Comparison of ENCODE assay signal across 17 cellular contexts in genomic region chr14:55800443-55800842, GRCh38.
"Had no signal": no experiment of that assay in that cellular context is flagged by ENCODE, and none has a peak within 500 bp of the region (broad histone marks: within the 10 kb centered on the region; RNA-seq: fewer than 3 reads in every experiment).

No MANE protein-coding gene starts in this region.

- H3K9me3 ChIP-seq: spleen had no signal

- H3K4me3 ChIP-seq: cardiac muscle cell, lung, spleen had no signal

- H3K9me3 Mint-ChIP-seq: dendritic cell treated with granulocyte-macrophage colony-stimulating factor and Interleukin-4, amounts not matched to agents 40 ng/mL and 50 ng/mL, for 4 days had no signal

- H3K27ac Mint-ChIP-seq: activated CD4-positive, alpha-beta T cell treated with anti-CD3 and anti-CD28 coated beads, Interleukin-2, amount 10 ng/mL, durations not matched to agents 7 days and 5 days; activated naive CD8-positive, alpha-beta T cell treated with anti-CD3 and anti-CD28 coated beads, Interleukin-2, amount 10 ng/mL, durations not matched to agents 7 days and 5 days; dendritic cell treated with granulocyte-macrophage colony-stimulating factor and Interleukin-4, amounts not matched to agents 40 ng/mL and 50 ng/mL, for 4 days; nephron progenitor cell; stimulated activated naive B cell treated with anti-CD40 and anti-IgM and Interleukin-4, amounts not matched to agents 10 μg/mL and 1 μg/mL and 100 μg/mL, for 72 hours; T-helper 2 cell treated with Interferon-gamma antibody and Interleukin-4, amounts not matched to agents 5 μg/mL and 100 μg/mL, for 36 hours had no signal

- FAIRE-seq: endothelial cell of umbilical vein had no signal

- H3K27ac ChIP-seq: cardiac muscle cell had no signal

- DNase-seq: activated CD4-positive, alpha-beta T cell treated with anti-CD3 and anti-CD28 coated beads, Interleukin-2, amount 10 ng/mL, durations not matched to agents 7 days and 5 days; activated naive CD4-positive, alpha-beta T cell; activated naive CD8-positive, alpha-beta T cell treated with anti-CD3 and anti-CD28 coated beads, Interleukin-2, amount 10 ng/mL, durations not matched to agents 7 days and 5 days; activated T-cell treated with anti-CD3 and anti-CD28 coated beads for 4 hours; amygdala; effector CD8-positive, alpha-beta T cell; islet precursor cell; nephron progenitor cell; nucleus accumbens; posterior cingulate gyrus; spleen; stimulated activated naive B cell treated with anti-CD40 and anti-IgM and Interleukin-4, amounts not matched to agents 10 μg/mL and 1 μg/mL and 100 μg/mL, for 72 hours had no signal

- H3K36me3 Mint-ChIP-seq: activated naive CD8-positive, alpha-beta T cell treated with anti-CD3 and anti-CD28 coated beads, Interleukin-2, amount 10 ng/mL, durations not matched to agents 7 days and 5 days; stimulated activated naive B cell treated with anti-CD40 and anti-IgM and Interleukin-4, amounts not matched to agents 10 μg/mL and 1 μg/mL and 100 μg/mL, for 72 hours had no signal

- H3K27me3 ChIP-seq: cardiac muscle cell, spleen had no signal

- H3K27me3 Mint-ChIP-seq: activated CD4-positive, alpha-beta T cell treated with anti-CD3 and anti-CD28 coated beads, Interleukin-2, amount 10 ng/mL, durations not matched to agents 7 days and 5 days; activated naive CD8-positive, alpha-beta T cell treated with anti-CD3 and anti-CD28 coated beads, Interleukin-2, amount 10 ng/mL, durations not matched to agents 7 days and 5 days had no signal

- H3K36me3 ChIP-seq: cardiac muscle cell, spleen had no signal

- H3K4me3 Mint-ChIP-seq: activated CD4-positive, alpha-beta T cell treated with anti-CD3 and anti-CD28 coated beads, Interleukin-2, amount 10 ng/mL, durations not matched to agents 7 days and 5 days; activated naive CD8-positive, alpha-beta T cell treated with anti-CD3 and anti-CD28 coated beads, Interleukin-2, amount 10 ng/mL, durations not matched to agents 7 days and 5 days; dendritic cell treated with granulocyte-macrophage colony-stimulating factor and Interleukin-4, amounts not matched to agents 40 ng/mL and 50 ng/mL, for 4 days; nephron progenitor cell; stimulated activated naive B cell treated with anti-CD40 and anti-IgM and Interleukin-4, amounts not matched to agents 10 μg/mL and 1 μg/mL and 100 μg/mL, for 72 hours; T-helper 2 cell treated with Interferon-gamma antibody and Interleukin-4, amounts not matched to agents 5 μg/mL and 100 μg/mL, for 36 hours had no signal
